In the genomic region with DNA sequence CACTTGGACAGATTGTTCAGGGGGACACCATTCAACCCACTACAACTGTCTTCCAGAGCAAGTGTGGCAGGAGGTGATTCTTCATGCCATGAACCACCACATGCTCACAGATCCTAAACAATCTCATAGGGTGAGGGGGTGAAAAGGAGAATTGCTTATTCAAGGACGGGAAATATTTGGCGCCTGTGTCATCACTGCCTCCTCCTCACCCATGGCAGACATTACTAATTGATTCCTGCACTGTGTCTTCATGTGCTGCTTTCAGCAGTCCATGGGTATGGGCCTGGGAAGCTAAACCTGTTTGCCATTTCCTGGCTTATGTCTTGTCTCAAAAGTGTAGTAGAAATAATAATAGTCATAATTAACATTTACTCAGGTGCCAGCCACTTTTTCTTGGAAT, we compare ENCODE assay signal across 19 cellular contexts. TPM values are rescaled to one million over a fixed set of nuclear protein-coding genes. Genes with fewer than 3 reads are reported as not detected.
DNase-seq lines count a peak whose midpoint lies in the region; FAIRE-seq and TF ChIP-seq lines count a peak whose summit lies in the region.
"Had no signal": no experiment of that assay in that cellular context is flagged by ENCODE, and none has a peak within 500 bp of the region (broad histone marks: within the 10 kb centered on the region; RNA-seq: fewer than 3 reads in every experiment).

No MANE protein-coding gene starts in this region.

- TF ChIP-seq CTCF in AG10803 (conservative IDR thresholded peaks at IDR 0.05; ENCODE audit: low read length) (no peak), bronchial epithelial cell (IDR thresholded peaks at IDR 0.05; ENCODE audit: insufficient read depth, low read length, severe bottlenecking) (no peak)

- no peaks in the 10 kb centered on the region for H3K27me3 ChIP-seq in bronchial epithelial cell (ENCODE audit: control insufficient read depth, insufficient read depth, low read length)
- H3K27me3 ChIP-seq: cardiac muscle cell, ovary had no signal

- no peak for FAIRE-seq in bronchial epithelial cell (lab: Jason Lieb, UNC)

- no peaks in the 10 kb centered on the region for H3K36me3 ChIP-seq in bronchial epithelial cell (ENCODE audit: control insufficient read depth, insufficient read depth, low read length)
- H3K36me3 ChIP-seq: cardiac muscle cell, HAP-1, ovary had no signal

- DNase-seq in AG10803 (ENCODE audit: low read depth), result peak; percentile 43
- DNase-seq in M059J (ENCODE audit: low read depth), result peak; percentile 60
- DNase-seq in bronchial epithelial cell (ENCODE audit: low read depth), result peak; percentile 75
- peak; percentile 78 for DNase-seq in iris pigment epithelial cell (ENCODE audit: low read depth)
- DNase-seq in activated CD8-positive, alpha-beta memory T cell treated with anti-CD3 and anti-CD28 coated beads, Interleukin-2, amount 50 U/mL, for 48 hours, result no peak
- DNase-seq in T-helper 1 cell, result no peak
- no peak for DNase-seq in activated CD4-positive, alpha-beta T cell treated with anti-CD3 and anti-CD28 coated beads, Interleukin-2, amount 50 U/mL, for 4 hours
- no peak for DNase-seq in CD1c-positive myeloid dendritic cell (ENCODE audit: extremely low spot score)
- DNase-seq: activated CD4-positive, alpha-beta T cell treated with anti-CD3 and anti-CD28 coated beads for 1 hour; Caco-2; GF-D8; heart right ventricle; left cardiac atrium; NCI-H1105; NCI-H2171; T-helper 2 cell had no signal

- no peak overlapping the region for H3K4me3 ChIP-seq in AG10803 (ENCODE audit: low read length)
- H3K4me3 ChIP-seq in bronchial epithelial cell (ENCODE audit: low read depth, low read length), result no peak overlapping the region
- H3K4me3 ChIP-seq: cardiac muscle cell, HAP-1, heart right ventricle, ovary had no signal

RNA-seq across cellular contexts. Expression of a gene that starts 31.3 kb away (rescaled TPM):
- total RNA-seq in M059J (2014; rRNA removed; shearing (Covaris generic)), result 36.0 and 40.1 TPM in 2 replicates
- total RNA-seq in bronchial epithelial cell, result 33.5 and 36.9 TPM in 2 replicates

RNA-seq across cellular contexts. Expression of a gene that starts 31.6 kb away (rescaled TPM):
- 22.4 and 30.6 TPM in 2 replicates for total RNA-seq in M059J (2014; rRNA removed; shearing (Covaris generic))
- total RNA-seq in bronchial epithelial cell, result 14.3 and 16.1 TPM in 2 replicates

Comparison
In these comparisons a context has a peak if more than half of its experiments do, and no peak if none do; other contexts are left out.
1. DNase-seq: peak in AG10803 (single experiment), M059J (single experiment), bronchial epithelial cell (single experiment) and iris pigment epithelial cell (single experiment); none in activated CD8-positive, alpha-beta memory T cell treated with anti-CD3 and anti-CD28 coated beads, Interleukin-2, amount 50 U/mL, for 48 hours (single experiment), T-helper 1 cell (0 of 5), activated CD4-positive, alpha-beta T cell treated with anti-CD3 and anti-CD28 coated beads, Interleukin-2, amount 50 U/mL, for 4 hours (0 of 2) and CD1c-positive myeloid dendritic cell (single experiment).